In genomic region chr14:22822017-22822618, GRCh38 we compare ENCODE assay signal across 1 cellular context.
TF ChIP-seq lines count a peak whose summit lies in the region.

No MANE protein-coding gene starts in this region.

TF ChIP-seq in GM23338, 12 proteins besides CTCF, POLR2A, EP300 and RAD21 (continued from another document):
- no peak for TF ChIP-seq ZNF462 (CRISPR knock-in tag; IDR thresholded peaks at IDR 0.05)
- no peak for TF ChIP-seq POLR2AphosphoS5 (IDR thresholded peaks at IDR 0.05; ENCODE audit: low read depth)
- TF ChIP-seq REST (IDR thresholded peaks at IDR 0.05; ENCODE audit: unreplicated experiment): no peak
